7 cellular contexts compared by ENCODE assay signal in the genomic region with DNA sequence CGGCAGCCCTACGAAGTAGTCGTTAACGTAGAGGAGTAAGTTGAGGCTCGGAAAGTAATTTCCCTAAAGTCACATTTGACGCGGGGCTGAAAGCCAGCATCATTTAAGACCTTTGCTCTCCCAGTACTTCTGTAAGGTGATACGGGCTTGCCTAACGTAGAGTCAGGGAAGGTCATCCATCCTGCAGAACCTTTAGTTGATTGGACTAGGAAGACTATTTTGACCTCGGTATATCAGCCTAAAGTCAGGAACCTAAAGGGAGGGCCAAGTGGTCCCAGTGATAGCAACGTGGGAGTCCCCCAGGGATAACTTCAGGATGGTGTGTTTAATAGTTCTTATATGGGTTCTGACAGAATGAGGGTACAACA. TPM values are rescaled to one million over a fixed set of nuclear protein-coding genes. Genes with fewer than 3 reads are reported as not detected.
DNase-seq lines count a peak whose midpoint lies in the region; ATAC-seq lines count a peak whose summit lies in the region.

No MANE protein-coding gene starts in this region.

- ATAC-seq in activated naive CD4-positive, alpha-beta T cell treated with anti-CD3 and anti-CD28 coated beads, Interleukin-2, amount 50 U/mL, for 72 hours: no peak
- no peak for ATAC-seq in stimulated activated naive CD8-positive, alpha-beta T cell treated with anti-CD3 and anti-CD28 coated beads, Interleukin-15, amount 100 ng/mL, for 72 hours

- peak overlapping the region; percentile 71 for H3K27ac ChIP-seq in HUES48 (ENCODE audit: low read depth, low read length)
- H3K27ac ChIP-seq in iPS-20b (ENCODE audit: low read length): no peak overlapping the region

- H3K27ac Mint-ChIP-seq in activated naive CD4-positive, alpha-beta T cell treated with anti-CD3 and anti-CD28 coated beads, Interleukin-2, amount 50 U/mL, for 72 hours: peak overlapping the region; percentile 97
- H3K27ac Mint-ChIP-seq in stimulated activated naive CD8-positive, alpha-beta T cell treated with anti-CD3 and anti-CD28 coated beads, Interleukin-15, amount 100 ng/mL, for 72 hours: peak overlapping the region; percentile 92 to 98

- peaks cover 47% of the 10 kb centered on the region for H3K36me3 ChIP-seq in HUES48 (ENCODE audit: control insufficient read depth, insufficient read depth, low read length)
- peaks cover 54% of the 10 kb centered on the region for H3K36me3 ChIP-seq in iPS-20b (ENCODE audit: insufficient read depth, low read depth, low read length)

- H3K9me3 Mint-ChIP-seq in activated naive CD4-positive, alpha-beta T cell treated with anti-CD3 and anti-CD28 coated beads, Interleukin-2, amount 50 U/mL, for 72 hours: no peaks in the 10 kb centered on the region
- H3K9me3 Mint-ChIP-seq in stimulated activated naive CD8-positive, alpha-beta T cell treated with anti-CD3 and anti-CD28 coated beads, Interleukin-15, amount 100 ng/mL, for 72 hours: no peaks in the 10 kb centered on the region

- H3K4me1 Mint-ChIP-seq in stimulated activated naive CD8-positive, alpha-beta T cell treated with anti-CD3 and anti-CD28 coated beads, Interleukin-15, amount 100 ng/mL, for 72 hours: peaks cover 21% of the 10 kb centered on the region

- no peaks in the 10 kb centered on the region for H3K27me3 ChIP-seq in HUES48 (ENCODE audit: control insufficient read depth, insufficient read depth, low read length)
- H3K27me3 ChIP-seq in iPS-20b (ENCODE audit: insufficient read depth, low read length): no peaks in the 10 kb centered on the region

- no peak for DNase-seq in activated naive CD4-positive, alpha-beta T cell treated with anti-CD3 and anti-CD28 coated beads, Interleukin-2, amount 50 U/mL, for 72 hours (ENCODE audit: low spot score in 2 of 2)
- no peak for DNase-seq in stimulated activated naive CD8-positive, alpha-beta T cell treated with anti-CD3 and anti-CD28 coated beads, Interleukin-15, amount 100 ng/mL, for 72 hours
- no peak for DNase-seq in COLO829 (ENCODE audit: low spot score)
- no peak for DNase-seq in NOMO-1 treated with dmso at 0.1 percent for 144 hours (lab: John Stamatoyannopoulos, UW; ENCODE audit: unreplicated experiment)
- DNase-seq in GM19238 (ENCODE audit: insufficient read length, low spot score): no peak

- peak overlapping the region; percentile 93 for H3K4me3 ChIP-seq in HUES48 (ENCODE audit: low read depth, low read length)
- peak overlapping the region; percentile 97 for H3K4me3 ChIP-seq in iPS-20b (ENCODE audit: low read length)

- peak overlapping the region; percentile 85 to 98 for H3K4me3 Mint-ChIP-seq in stimulated activated naive CD8-positive, alpha-beta T cell treated with anti-CD3 and anti-CD28 coated beads, Interleukin-15, amount 100 ng/mL, for 72 hours

- H3K4me1 ChIP-seq in HUES48 (ENCODE audit: control insufficient read depth, insufficient read depth, low read length) (no peaks in the 10 kb centered on the region), iPS-20b (ENCODE audit: insufficient read depth, low read length) (peaks cover 6% of the 10 kb centered on the region; the same call in 1 of the 2 replicates)

- H3K9me3 ChIP-seq in HUES48 (ENCODE audit: control insufficient read depth, insufficient read depth, low read length) (no peaks in the 10 kb centered on the region), iPS-20b (ENCODE audit: insufficient read depth, low read depth, low read length) (no peaks in the 10 kb centered on the region)

- H3K27me3 Mint-ChIP-seq in stimulated activated naive CD8-positive, alpha-beta T cell treated with anti-CD3 and anti-CD28 coated beads, Interleukin-15, amount 100 ng/mL, for 72 hours: no peaks in the 10 kb centered on the region

- H3K9ac ChIP-seq in HUES48 (ENCODE audit: low read depth, low read length): peak overlapping the region; percentile 83
- H3K9ac ChIP-seq in iPS-20b (ENCODE audit: low read depth, low read length): peak overlapping the region; percentile 100

- H3K36me3 Mint-ChIP-seq in activated naive CD4-positive, alpha-beta T cell treated with anti-CD3 and anti-CD28 coated beads, Interleukin-2, amount 50 U/mL, for 72 hours: peaks cover 21 to 23% of the 10 kb centered on the region in 2 donors

RNA-seq across cellular contexts. Expression of a gene that starts 0.7 kb away (rescaled TPM):
- 10 to 100 TPM; 46.4 to 75.5 TPM for total RNA-seq in activated naive CD4-positive, alpha-beta T cell treated with anti-CD3 and anti-CD28 coated beads, Interleukin-2, amount 50 U/mL, for 72 hours

RNA-seq across cellular contexts. Expression of a gene that starts 29.7 kb away (rescaled TPM):
- 1 to 10 TPM in 1 of 2 donors, under 1 TPM in 1; 0.61 to 3.1 TPM for total RNA-seq in activated naive CD4-positive, alpha-beta T cell treated with anti-CD3 and anti-CD28 coated beads, Interleukin-2, amount 50 U/mL, for 72 hours
